In genomic region chr12:114355389-114356088, GRCh38 we compare ENCODE assay signal across 14 cellular contexts. TPM values are rescaled to one million over a fixed set of nuclear protein-coding genes. Genes with fewer than 3 reads are reported as not detected.
DNase-seq lines count a peak whose midpoint lies in the region; ATAC-seq and TF ChIP-seq lines count a peak whose summit lies in the region.
"Had no signal": no experiment of that assay in that cellular context is flagged by ENCODE, and none has a peak within 500 bp of the region (broad histone marks: within the 10 kb centered on the region; RNA-seq: fewer than 3 reads in every experiment).

No MANE protein-coding gene starts in this region.

- no peaks in the 10 kb centered on the region for H3K36me3 Mint-ChIP-seq in type B pancreatic cell
- H3K36me3 Mint-ChIP-seq: CD8-positive, alpha-beta T cell; IgD-negative memory B cell; stimulated activated effector memory CD8-positive, alpha-beta T cell treated with anti-CD3 and anti-CD28 coated beads, Interleukin-12 subunit alpha, Interleukin-12 subunit beta, amount 100 ng/mL, for 72 hours had no signal

- no peaks in the 10 kb centered on the region for H3K79me2 ChIP-seq in hepatocyte

- no peak overlapping the region for H3K4me3 Mint-ChIP-seq in type B pancreatic cell
- H3K4me3 Mint-ChIP-seq: CD8-positive, alpha-beta T cell; IgD-negative memory B cell; stimulated activated effector memory CD8-positive, alpha-beta T cell treated with anti-CD3 and anti-CD28 coated beads, Interleukin-12 subunit alpha, Interleukin-12 subunit beta, amount 100 ng/mL, for 72 hours; T-helper 1 cell treated with Interleukin-12 subunit alpha and Interleukin-12 subunit beta and Interleukin-4 antibody, amounts not matched to agents 30 μg/mL and 1 μg/mL, for 36 hours had no signal

- POLR2A ChIA-PET in AG04450 (lab: Yijun Ruan, JAX) = no interaction called here

- no peak overlapping the region for H3K4me3 ChIP-seq in AG04450 (ENCODE audit: low read depth, low read length)
- H3K4me3 ChIP-seq in hepatocyte = no peak overlapping the region

- no peaks in the 10 kb centered on the region for H3K4me1 ChIP-seq in hepatocyte (ENCODE audit: insufficient read depth)

- H3K9me2 ChIP-seq in hepatocyte (replicated peaks; ENCODE audit: insufficient read depth) = no peaks in the 10 kb centered on the region

- H3K9me3 Mint-ChIP-seq in type B pancreatic cell = peaks cover 4% of the 10 kb centered on the region
- H3K9me3 Mint-ChIP-seq: CD8-positive, alpha-beta T cell; T-helper 1 cell treated with Interleukin-12 subunit alpha and Interleukin-12 subunit beta and Interleukin-4 antibody, amounts not matched to agents 30 μg/mL and 1 μg/mL, for 36 hours had no signal

- no peaks in the 10 kb centered on the region for H3K36me3 ChIP-seq in hepatocyte (replicated peaks; ENCODE audit: insufficient read depth, low read depth)

- DNase-seq in AG04450 (ENCODE audit: low read depth, low spot score) (no peak), GM20000 (ENCODE audit: low spot score) (no peak), SK-MEL-5 (ENCODE audit: low read depth, low spot score) (peak; percentile 90), hepatocyte (ENCODE audit: low spot score) (peak; percentile 7), type B pancreatic cell (ENCODE audit: extremely low spot score, unreplicated experiment) (no peak), cortex of kidney (lab: John Stamatoyannopoulos, UW) (no peak)
- DNase-seq: CD8-positive, alpha-beta T cell; NCI-H524 treated with DMSO at 0.1 percent for 48 hours had no signal

- no peaks in the 10 kb centered on the region for H3K27me3 ChIP-seq in AG04450 (ENCODE audit: control insufficient read depth, insufficient read depth, low read length)
- H3K27me3 ChIP-seq in hepatocyte = peaks cover 4% of the 10 kb centered on the region

- CTCF ChIA-PET in AG04450 (lab: Charles Lee) = interaction anchor here (0.9 to 1.1 kb wide), 4 partner anchors 22 to 153 kb away, joined by 3 to 4 read pairs (median 4); no protein-coding TSS in a partner anchor

- no peak for ATAC-seq in GM18520 (IDR thresholded peaks at IDR 0.05; ENCODE audit: unreplicated experiment)
- no peak for ATAC-seq in GM21786 (IDR thresholded peaks at IDR 0.05; ENCODE audit: unreplicated experiment)
- ATAC-seq: CD8-positive, alpha-beta T cell; stimulated activated effector memory CD8-positive, alpha-beta T cell treated with anti-CD3 and anti-CD28 coated beads, Interleukin-12 subunit alpha, Interleukin-12 subunit beta, amount 100 ng/mL, for 72 hours had no signal

- no peak overlapping the region for H3K27ac Mint-ChIP-seq in type B pancreatic cell
- H3K27ac Mint-ChIP-seq: CD8-positive, alpha-beta T cell; IgD-negative memory B cell; stimulated activated effector memory CD8-positive, alpha-beta T cell treated with anti-CD3 and anti-CD28 coated beads, Interleukin-12 subunit alpha, Interleukin-12 subunit beta, amount 100 ng/mL, for 72 hours; T-helper 1 cell treated with Interleukin-12 subunit alpha and Interleukin-12 subunit beta and Interleukin-4 antibody, amounts not matched to agents 30 μg/mL and 1 μg/mL, for 36 hours had no signal

- in situ Hi-C loops in SK-MEL-5 (cut with HindIII; ENCODE audit: low pct_unique_long_range_greater_than_20kb, low sequenced_read_pairs) = no loop called here

- H3K9me3 ChIP-seq in AG04450 (ENCODE audit: control insufficient read depth, insufficient read depth, low read length) (no peaks in the 10 kb centered on the region), hepatocyte (ENCODE audit: low read depth) (no peaks in the 10 kb centered on the region)

- H3K27ac ChIP-seq in AG04450 (ENCODE audit: low read depth, low read length) (no peak overlapping the region), hepatocyte (no peak overlapping the region)

- peaks cover 9% of the 10 kb centered on the region for H4K20me1 ChIP-seq in hepatocyte (ENCODE audit: insufficient read depth, poor library complexity, severe bottlenecking)

- TF ChIP-seq CTCF in AG04450 (IDR thresholded peaks at IDR 0.05; ENCODE audit: low read depth, low read length) = peak; percentile 28
- peak; percentile 10 for TF ChIP-seq CTCF in GM20000 (IDR thresholded peaks at IDR 0.05; ENCODE audit: extremely low read depth, missing control alignments)
- peak; percentile 8 for TF ChIP-seq CTCF in hepatocyte (IDR thresholded peaks at IDR 0.05; ENCODE audit: poor library complexity)
- no peak for TF ChIP-seq CTCF in type B pancreatic cell (conservative IDR thresholded peaks at IDR 0.05)

- no peak overlapping the region for H3K4me2 ChIP-seq in hepatocyte

- WGBS in hepatocyte (ENCODE audit: low lambda C conversion rate, missing lambda C conversion rate) = 80% methylated on average over 16 of the region's 16 CpGs

- H3K4me1 Mint-ChIP-seq in type B pancreatic cell (ENCODE audit: unreplicated experiment) = no peaks in the 10 kb centered on the region
- H3K4me1 Mint-ChIP-seq: IgD-negative memory B cell; stimulated activated effector memory CD8-positive, alpha-beta T cell treated with anti-CD3 and anti-CD28 coated beads, Interleukin-12 subunit alpha, Interleukin-12 subunit beta, amount 100 ng/mL, for 72 hours had no signal

- no peak overlapping the region for H2AFZ ChIP-seq in hepatocyte

- H3K27me3 Mint-ChIP-seq in type B pancreatic cell = peaks cover 38% of the 10 kb centered on the region

RNA-seq across cellular contexts. Expression of gene TBX5, which starts 50.4 kb away (rescaled TPM):
- 14.2 and 16.8 TPM in 2 replicates for polyA plus RNA-seq in AG04450 (2011; rRNA removed)
- 26.3 and 27.1 TPM in 2 replicates for polyA minus RNA-seq in AG04450 (2011; rRNA and poly(A)+ RNA removed)
- total RNA-seq in SK-MEL-5 (2014; rRNA removed; shearing (Covaris generic)) = not detected in 2 replicates
- 0.02 TPM in 1 of 2 replicates, not detected in the other for polyA plus RNA-seq in SK-MEL-5 (2015; cell fraction: cytosol; rRNA removed)
- not detected in 2 replicates for polyA plus RNA-seq in SK-MEL-5 (2015; cell fraction: nucleus; rRNA removed)
- total RNA-seq in hepatocyte = 12.3 and 13.0 TPM in 2 replicates
- polyA plus RNA-seq in hepatocyte = 6.3 and 10.8 TPM in 2 replicates
- 1.4 and 10.7 TPM in 2 replicates for total RNA-seq in type B pancreatic cell (ENCODE audit: low replicate concordance)
- total RNA-seq: astrocyte; CD8-positive, alpha-beta T cell had no signal
- polyA plus RNA-seq: IgD-negative memory B cell had no signal

Comparison
In these comparisons a context has a peak if more than half of its experiments do, and no peak if none do; other contexts are left out.
1. DNase-seq: peak in SK-MEL-5 (single experiment) and hepatocyte (single experiment); none in AG04450 (single experiment), GM20000 (single experiment), type B pancreatic cell (single experiment) and cortex of kidney (single experiment).